ENCODE assay signal across 10 cellular contexts in genomic region chr11:77147668-77148321, GRCh38. TPM values are rescaled to one million over a fixed set of nuclear protein-coding genes. Genes with fewer than 3 reads are reported as not detected.
A peak's percentile ranks its signal among the peaks of the same experiment; 100 is the strongest.
DNase-seq lines count a peak whose midpoint lies in the region; ATAC-seq and TF ChIP-seq lines count a peak whose summit lies in the region.
"Had no signal": no experiment of that assay in that cellular context is flagged by ENCODE, and none has a peak within 500 bp of the region (broad histone marks: within the 10 kb centered on the region; RNA-seq: fewer than 3 reads in every experiment).

No MANE protein-coding gene starts in this region.

- H3K4me3 ChIP-seq in H7 (ENCODE audit: insufficient read depth, low read depth, low read length): peak overlapping the region; percentile 63
- peak overlapping the region; percentile 23 to 43 (median 31) for H3K4me3 ChIP-seq in Peyer's patch
- peak overlapping the region; percentile 43 for H3K4me3 ChIP-seq in coronary artery
- H3K4me3 ChIP-seq in neuronal stem cell (ENCODE audit: low read length in 2 of 2): peak overlapping the region in 1 of 2 donors; percentile 71

- H3K4ac ChIP-seq in neuronal stem cell (ENCODE audit: low read length): peak overlapping the region; percentile 38

- peak overlapping the region; percentile 24 for H2BK12ac ChIP-seq in neuronal stem cell (ENCODE audit: low read length)

- no peak for TF ChIP-seq CTCF in Peyer's patch (IDR thresholded peaks at IDR 0.05)
- no peak for TF ChIP-seq CTCF in coronary artery (IDR thresholded peaks at IDR 0.05)

- H3K18ac ChIP-seq in neuronal stem cell (ENCODE audit: low read length): peak overlapping the region; percentile 94

- no peak for ATAC-seq in HG03196 (IDR thresholded peaks at IDR 0.05; ENCODE audit: unreplicated experiment)

- H3K9ac ChIP-seq in neuronal stem cell (ENCODE audit: low read depth, low read length, poor library complexity): peak overlapping the region; percentile 82

- H3K4me1 ChIP-seq in Peyer's patch (peaks cover 0 to 30% (median 1%) of the 10 kb centered on the region in 4 donors), neuronal stem cell (ENCODE audit: control insufficient read depth in 2 of 2, insufficient read depth in 1 of 2, low read depth in 1 of 2, low read length in 2 of 2) (peaks cover 4 to 8% of the 10 kb centered on the region in 2 donors)

- DNase-seq in H7: peak; percentile 99
- DNase-seq in Peyer's patch: peak in 2 of 3 donors; percentile 64 to 72
- DNase-seq in coronary artery (ENCODE audit: low spot score): no peak
- no peak for DNase-seq in neuronal stem cell (ENCODE audit: low spot score)
- DNase-seq in NCI-H226: no peak
- no peak for DNase-seq in hypothalamus (lab: John Stamatoyannopoulos, UW)
- DNase-seq in amygdala (lab: John Stamatoyannopoulos, UW): no peak

- WGBS in neuronal stem cell (ENCODE audit: extremely low coverage in 2 of 2, insufficient read length in 2 of 2, insufficient replicate concordance in 1 of 2), 2 donors: no CpG with 5 or more reads among the region's 47 CpGs

- no peak overlapping the region for H3K14ac ChIP-seq in neuronal stem cell (ENCODE audit: low read length)

- peak overlapping the region; percentile 63 for H2BK15ac ChIP-seq in neuronal stem cell (ENCODE audit: low read length)

- H3K36me3 ChIP-seq in H7 (replicated peaks; ENCODE audit: control insufficient read depth, insufficient read depth, low read length): no peaks in the 10 kb centered on the region
- H3K36me3 ChIP-seq in Peyer's patch: no peaks in the 10 kb centered on the region
- H3K36me3 ChIP-seq in neuronal stem cell (replicated peaks in 1 of 2; ENCODE audit: control insufficient read depth in 2 of 2, insufficient read depth in 2 of 2, low read length in 2 of 2): no peaks in the 10 kb centered on the region

- no peak overlapping the region for H2BK5ac ChIP-seq in neuronal stem cell (ENCODE audit: low read length)

- H3K9me3 ChIP-seq in Peyer's patch: no peaks in the 10 kb centered on the region
- no peaks in the 10 kb centered on the region for H3K9me3 ChIP-seq in neuronal stem cell (replicated peaks in 1 of 2; ENCODE audit: control insufficient read depth in 2 of 2, insufficient read depth in 1 of 2, low read depth in 1 of 2, low read length in 2 of 2)

- H3K79me1 ChIP-seq in neuronal stem cell (ENCODE audit: low read depth, low read length): no peaks in the 10 kb centered on the region

- peak overlapping the region; percentile 54 for H3K4me2 ChIP-seq in neuronal stem cell (ENCODE audit: insufficient read depth, low read length, poor library complexity, severe bottlenecking)

- H2BK120ac ChIP-seq in neuronal stem cell (ENCODE audit: low read depth, low read length): no peak overlapping the region

- H3K27me3 ChIP-seq in H7 (ENCODE audit: control insufficient read depth, insufficient read depth, low read length): peaks cover 5% of the 10 kb centered on the region
- H3K27me3 ChIP-seq in Peyer's patch: no peaks in the 10 kb centered on the region
- H3K27me3 ChIP-seq in neuronal stem cell (ENCODE audit: control insufficient read depth in 3 of 3, insufficient read depth in 3 of 3, low read depth in 1 of 3, low read length in 3 of 3): peaks cover 0 to 50% (median 0%) of the 10 kb centered on the region in 3 experiments

- H2AK5ac ChIP-seq in neuronal stem cell (ENCODE audit: low read depth, low read length): peak overlapping the region; percentile 73

- no peak for TF ChIP-seq POLR2A in Peyer's patch (IDR thresholded peaks at IDR 0.05)

- no peak overlapping the region for H4K91ac ChIP-seq in neuronal stem cell (ENCODE audit: low read depth, low read length, poor library complexity)

- H4K8ac ChIP-seq in neuronal stem cell (ENCODE audit: low read depth, low read length): peak overlapping the region; percentile 89

- H2AFZ ChIP-seq in neuronal stem cell (ENCODE audit: low read length): peak overlapping the region; percentile 7

- H3K23ac ChIP-seq in neuronal stem cell (ENCODE audit: low read depth, low read length, poor library complexity): peak overlapping the region; percentile 25

- H3K27ac ChIP-seq in Peyer's patch (no peak overlapping the region), coronary artery (no peak overlapping the region), neuronal stem cell (replicated peaks; ENCODE audit: low read length) (no peak overlapping the region)
- H3K27ac ChIP-seq: HL-60 had no signal

RNA-seq across cellular contexts. Expression of gene MYO7A, which starts 19.7 kb away (rescaled TPM):
- total RNA-seq in H7 (2014; rRNA removed; shearing (Covaris generic)): 1.8 and 2.2 TPM in 2 replicates
- total RNA-seq in Peyer's patch: 10 to 100 TPM in 1 of 4 donors, 1 to 10 TPM in 3; 6.1 to 15.7 (median 7.1) TPM
- 0.71 TPM for polyA plus RNA-seq in neuronal stem cell (2013, experiment 1 of 2)
- 0.60 TPM for polyA plus RNA-seq in neuronal stem cell (2013, experiment 2 of 2)

RNA-seq across cellular contexts. Expression of gene OMP, which starts 45.2 kb away (rescaled TPM):
- not detected in 2 replicates for total RNA-seq in H7 (2014; rRNA removed; shearing (Covaris generic))
- total RNA-seq in Peyer's patch: 10 to 100 TPM; 11.2 to 44.3 (median 21.3) TPM
- not detected for polyA plus RNA-seq in neuronal stem cell (2013, experiment 1 of 2)
- not detected for polyA plus RNA-seq in neuronal stem cell (2013, experiment 2 of 2)
- total RNA-seq: temporal lobe had no signal

Comparison
In these comparisons a context has a peak if more than half of its experiments do, and no peak if none do; other contexts are left out.
1. DNase-seq: peak in H7 (single experiment) and Peyer's patch (2 of 3); none in coronary artery (single experiment), neuronal stem cell (single experiment), NCI-H226 (single experiment), hypothalamus (0 of 51) and amygdala (0 of 56).
2. RNA of gene OMP, which starts 45.2 kb away (total RNA-seq): 11.2 to 44.3 TPM in Peyer's patch; not detected in H7; every median in the first group is over 10 times any median in the second.